8 cellular contexts compared by ENCODE assay signal in genomic region chr17:31113368-31113767, GRCh38. TPM values are rescaled to one million over a fixed set of nuclear protein-coding genes. Genes with fewer than 3 reads are reported as not detected.
DNase-seq lines count a peak whose midpoint lies in the region; TF ChIP-seq lines count a peak whose summit lies in the region.
"Not testable (repeated sequence)": the region's sequence is repeated elsewhere in the genome, so short reads cannot be mapped to it uniquely, and the experiment has no call there.

No MANE protein-coding gene starts in this region.

- peak; percentile 44; the same call in 1 of the 2 replicates for TF ChIP-seq EP300 in Ishikawa (IDR thresholded peaks at IDR 0.05; ENCODE audit: borderline replicate concordance)

- not testable (repeated sequence) for H3K27ac Mint-ChIP-seq in activated CD4-positive, alpha-beta T cell treated with anti-CD3 and anti-CD28 coated beads, Interleukin-2, amount 10 ng/mL, durations not matched to agents 24 days and 14 days

- intact Hi-C loops in activated CD4-positive, alpha-beta T cell treated with anti-CD3 and anti-CD28 coated beads, Interleukin-2, amount 10 ng/mL, durations not matched to agents 24 days and 14 days (cut with micrococcal nuclease); uterus (cut with DNase I; ENCODE audit: low total_unique reads): not testable (repeated sequence)

- not testable (repeated sequence) for H3K4me3 ChIP-seq in BLaER1; GM23248; fibroblast of lung (replicated peaks in 1 of 4; ENCODE audit: control extremely low read depth in 1 of 4, insufficient read depth in 1 of 4, low read depth in 3 of 4, low read length in 4 of 4); uterus

- H3K79me2 ChIP-seq in GM23248 (ENCODE audit: insufficient read depth): peaks cover 100% of the 10 kb centered on the region
- peaks cover 52% of the 10 kb centered on the region for H3K79me2 ChIP-seq in fibroblast of lung (ENCODE audit: control insufficient read depth, insufficient read depth, low read length)

- in situ Hi-C loops in GM23248 (cut with MboI): not testable (repeated sequence)

- not testable (repeated sequence) for H3K4me1 Mint-ChIP-seq in activated CD4-positive, alpha-beta T cell treated with anti-CD3 and anti-CD28 coated beads, Interleukin-2, amount 10 ng/mL, durations not matched to agents 24 days and 14 days

- H3K9me3 ChIP-seq in BLaER1; GM23248 (ENCODE audit: low read depth); fibroblast of lung (ENCODE audit: control insufficient read depth, insufficient read depth, low read depth, low read length); uterus: not testable (repeated sequence)

- H3K9ac ChIP-seq in BLaER1; GM23248; fibroblast of lung (ENCODE audit: insufficient read depth, low read length): not testable (repeated sequence)

- H3K9me3 Mint-ChIP-seq in activated CD4-positive, alpha-beta T cell treated with anti-CD3 and anti-CD28 coated beads, Interleukin-2, amount 10 ng/mL, durations not matched to agents 24 days and 14 days: not testable (repeated sequence)

- not testable (repeated sequence) for H3F3A ChIP-seq in GM23248 (ENCODE audit: insufficient read depth)

- TF ChIP-seq RAD21 in Ishikawa (IDR thresholded peaks at IDR 0.05; ENCODE audit: low read depth): not testable (repeated sequence)

- H3K4me3 Mint-ChIP-seq in activated CD4-positive, alpha-beta T cell treated with anti-CD3 and anti-CD28 coated beads, Interleukin-2, amount 10 ng/mL, durations not matched to agents 24 days and 14 days: not testable (repeated sequence)

- not testable (repeated sequence) for H2AFZ ChIP-seq in GM23248; fibroblast of lung (ENCODE audit: low read length)

- H3K4me1 ChIP-seq in BLaER1: peaks cover 24% of the 10 kb centered on the region
- H3K4me1 ChIP-seq in GM23248 (ENCODE audit: insufficient read depth); fibroblast of lung (ENCODE audit: control insufficient read depth, extremely low read depth, insufficient read depth, low read length); uterus: not testable (repeated sequence)

- H3K27me3 ChIP-seq in BLaER1; GM23248 (replicated peaks; ENCODE audit: insufficient read depth); fibroblast of lung (ENCODE audit: control insufficient read depth, insufficient read depth, low read length); uterus: not testable (repeated sequence)

- not testable (repeated sequence) for TF ChIP-seq CTCF in fibroblast of lung (conservative IDR thresholded peaks at IDR 0.05 in 1 of 2, IDR thresholded peaks at IDR 0.05 in 1 of 2; ENCODE audit: low read depth in 1 of 2, low read length in 2 of 2); uterus (IDR thresholded peaks at IDR 0.05)

- peak; percentile 6 for DNase-seq in GM23248
- peak; percentile 28 to 44 for DNase-seq in NOMO-1 (lab: John Stamatoyannopoulos, UW; ENCODE audit: unreplicated experiment in 2 of 2)
- DNase-seq in activated CD4-positive, alpha-beta T cell treated with anti-CD3 and anti-CD28 coated beads, Interleukin-2, amount 10 ng/mL, durations not matched to agents 24 days and 14 days: peak; percentile 43
- peak; percentile 66 to 79 for DNase-seq in fibroblast of lung (ENCODE audit: low read depth in 2 of 2)
- peak; percentile 80 for DNase-seq in left kidney (ENCODE audit: low read depth, low spot score)
- DNase-seq in uterus: peak; percentile 35 to 58

- WGBS in GM23248 (ENCODE audit: low coverage in 1 of 2, low lambda C conversion rate in 2 of 2, missing lambda C conversion rate in 2 of 2), 2 experiments: 69 to 71% methylated on average over 7 of the region's 7 CpGs

- H4K20me1 ChIP-seq in BLaER1: peaks cover 46% of the 10 kb centered on the region
- not testable (repeated sequence) for H4K20me1 ChIP-seq in GM23248 (ENCODE audit: insufficient read depth); fibroblast of lung (ENCODE audit: control insufficient read depth, extremely low read depth, insufficient read depth, low read length)

- not testable (repeated sequence) for H3K27me3 Mint-ChIP-seq in activated CD4-positive, alpha-beta T cell treated with anti-CD3 and anti-CD28 coated beads, Interleukin-2, amount 10 ng/mL, durations not matched to agents 24 days and 14 days

- peak overlapping the region; percentile 16; the same call in 1 of the 2 replicates for H3K4me2 ChIP-seq in BLaER1
- not testable (repeated sequence) for H3K4me2 ChIP-seq in GM23248 (ENCODE audit: unreplicated experiment); fibroblast of lung (ENCODE audit: extremely low read depth, insufficient read depth, low read length)

- H3K36me3 ChIP-seq in BLaER1; GM23248 (ENCODE audit: low read depth); fibroblast of lung (ENCODE audit: control insufficient read depth, insufficient read depth, low read length); uterus: not testable (repeated sequence)

- H3K27ac ChIP-seq in BLaER1; GM23248; fibroblast of lung (ENCODE audit: insufficient read depth, low read length); uterus: not testable (repeated sequence)

- not testable (repeated sequence) for H3K9me2 ChIP-seq in GM23248 (ENCODE audit: insufficient read depth)

- TF ChIP-seq POLR2A in uterus (IDR thresholded peaks at IDR 0.05): not testable (repeated sequence)

- not testable (repeated sequence) for H3K36me3 Mint-ChIP-seq in activated CD4-positive, alpha-beta T cell treated with anti-CD3 and anti-CD28 coated beads, Interleukin-2, amount 10 ng/mL, durations not matched to agents 24 days and 14 days (ENCODE audit: low read depth)

TF ChIP-seq in Ishikawa, 13 proteins besides CTCF, POLR2A, EP300 and RAD21:
- TF ChIP-seq TCF12 (IDR thresholded peaks at IDR 0.05; ENCODE audit: low read depth) (peak; percentile 63; the same call in 1 of the 2 replicates), MAX (IDR thresholded peaks at IDR 0.05) (0 out of 2 replicates have a peak, but pooled peaks have one; percentile 45), CEBPB (IDR thresholded peaks at IDR 0.05) (peak; percentile 73)

RNA-seq across cellular contexts. Expression of gene NF1, which starts 18.6 kb away (rescaled TPM):
- total RNA-seq in GM23248 (2014; rRNA removed; shearing (Covaris generic)): 24.4 and 46.0 TPM in 2 replicates
- polyA plus RNA-seq in GM23248 (2016; fragmentation: Nextera tagmentation; extraction: Ambion mirVana) (4.1 and 6.1 TPM in 2 replicates), fibroblast of lung (51.7 and 52.8 TPM in 2 replicates)
- 28.5 and 28.9 TPM in 2 replicates for total RNA-seq in activated CD4-positive, alpha-beta T cell treated with anti-CD3 and anti-CD28 coated beads, Interleukin-2, amount 10 ng/mL, durations not matched to agents 24 days and 14 days
- total RNA-seq in fibroblast of lung (52.1 and 78.8 TPM in 2 replicates), uterus (100 to 1,000 TPM in 2 of 4 donors, 10 to 100 TPM in 2; 40.9 to 158 (median 113) TPM)
- 15.5 and 20.7 TPM in 2 replicates for polyA plus RNA-seq in fibroblast of lung (2012)
- polyA minus RNA-seq in fibroblast of lung (ENCODE audit: low replicate concordance): 36.4 and 85.3 TPM in 2 replicates

Comparison
In these comparisons a context has a peak if more than half of its experiments do, and no peak if none do; other contexts are left out.
1. DNase-seq: peak in every context shown above with its lines; median percentile 80 in left kidney; 72 in fibroblast of lung; 46 in uterus; 43 in activated CD4-positive, alpha-beta T cell treated with anti-CD3 and anti-CD28 coated beads, Interleukin-2, amount 10 ng/mL, durations not matched to agents 24 days and 14 days; 36 in NOMO-1; 6 in GM23248.